ENCODE assay signal across 28 cellular contexts in the genomic region with DNA sequence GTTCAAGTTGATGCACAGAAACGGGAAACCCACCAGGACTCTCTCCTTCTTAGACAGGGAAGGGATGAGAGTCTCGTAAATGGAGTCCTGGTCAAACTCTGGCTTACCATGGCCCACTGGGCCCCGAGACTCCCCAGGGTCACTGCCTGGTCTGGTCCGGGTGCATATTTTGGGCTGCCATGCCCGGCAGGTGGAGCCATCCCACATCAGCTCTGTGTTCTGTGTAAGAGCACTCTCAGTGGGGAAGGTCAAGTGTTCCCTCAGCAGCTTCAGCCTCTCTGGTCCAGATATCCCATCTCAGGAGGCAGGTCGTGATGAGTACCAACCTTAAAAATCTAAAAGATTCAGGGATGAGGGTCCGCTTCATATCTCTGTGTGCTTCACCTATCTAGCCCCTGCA.
A peak's percentile ranks its signal among the peaks of the same experiment; 100 is the strongest.
DNase-seq lines count a peak whose midpoint lies in the region; ATAC-seq and TF ChIP-seq lines count a peak whose summit lies in the region.
"Had no signal": no experiment of that assay in that cellular context is flagged by ENCODE, and none has a peak within 500 bp of the region (broad histone marks: within the 10 kb centered on the region; RNA-seq: fewer than 3 reads in every experiment).

No MANE protein-coding gene starts in this region.

- H3K27me3 ChIP-seq in H9 (ENCODE audit: insufficient read depth, low read length) (no peaks in the 10 kb centered on the region), A673 (replicated peaks; ENCODE audit: insufficient read depth, low read depth, low read length, poor library complexity) (no peaks in the 10 kb centered on the region), uterus (no peaks in the 10 kb centered on the region)
- H3K27me3 ChIP-seq: BLaER1 treated with 17β-estradiol and CSF1 and Interleukin-3, amounts not matched to agents 10 nM and 100 nM; ovary had no signal

- peaks cover under 1% of the 10 kb centered on the region for H3K23me2 ChIP-seq in H9 (ENCODE audit: insufficient read length, low read depth, low read length, poor library complexity, severe bottlenecking)

- POLR2A ChIA-PET in OCI-LY7 (lab: Charles Lee) (no interaction called here), A673 (lab: Charles Lee; ENCODE audit: low non-redundant PET) (no interaction called here)

- CTCF ChIA-PET in Calu3 (lab: Charles Lee) = interaction anchor here (0.6 kb wide), 2 partner anchors 9 kb away, joined by 4 read pairs; no protein-coding TSS in a partner anchor
- CTCF ChIA-PET in OCI-LY7 (lab: Charles Lee; ENCODE audit: unreplicated experiment) = no interaction called here
- CTCF ChIA-PET in A673 (lab: Charles Lee) = no interaction called here

- H2BK15ac ChIP-seq in H9 (ENCODE audit: low read depth, low read length) = no peak overlapping the region

- H3T11ph ChIP-seq in H9 (ENCODE audit: low read length) = no peak overlapping the region

- peak; percentile 22 for DNase-seq in Calu3
- no peak for DNase-seq in H9
- DNase-seq in OCI-LY7 (ENCODE audit: low spot score) = no peak
- DNase-seq in left lobe of liver (ENCODE audit: low spot score) = no peak
- no peak for DNase-seq in A673 (ENCODE audit: low spot score)
- DNase-seq in mesenteric fat pad (ENCODE audit: low spot score) = no peak
- DNase-seq in uterus = no peak
- DNase-seq: activated CD4-positive, alpha-beta T cell treated with anti-CD3 and anti-CD28 coated beads for 1 hour; activated CD8-positive, alpha-beta T cell treated with anti-CD3 and anti-CD28 coated beads for 36 hours; activated T-cell treated with anti-CD3 and anti-CD28 coated beads for 4 hours; effector CD4-positive, alpha-beta T cell; erythroblast; head of caudate nucleus; NCI-H2029; NCI-H2227 treated with DMSO at 0.1 percent for 48 hours; NCI-H69; nephron progenitor cell; ovary; retina; SK-N-SH; small intestine; stimulated activated CD8-positive, alpha-beta memory T cell treated with anti-CD3 and anti-CD28 coated beads, Interleukin-4, amount 100 ng/mL, for 48 hours; stimulated activated naive CD8-positive, alpha-beta T cell treated with anti-CD3 and anti-CD28 coated beads, Interleukin-15, amount 100 ng/mL, for 72 hours; T-helper 17 cell had no signal

- TF ChIP-seq CTCF in Calu3 (IDR thresholded peaks at IDR 0.05; ENCODE audit: unreplicated experiment) (no peak), H9 (conservative IDR thresholded peaks at IDR 0.05) (peak; percentile 40; the same call in 2 of the 3 replicates), OCI-LY7 (conservative IDR thresholded peaks at IDR 0.05; ENCODE audit: low read length) (peak; percentile 48), A673 (conservative IDR thresholded peaks at IDR 0.05; ENCODE audit: low read depth, low read length) (no peak), uterus (IDR thresholded peaks at IDR 0.05) (no peak)

- no peak overlapping the region for H3K9ac ChIP-seq in H9 (ENCODE audit: extremely low read depth, insufficient read length, low read length)
- H3K9ac ChIP-seq: BLaER1 treated with 17β-estradiol and CSF1 and Interleukin-3, amounts not matched to agents 10 nM and 100 nM; SK-N-SH had no signal

- H3K9me2 ChIP-seq in OCI-LY7 (ENCODE audit: insufficient read depth, low read length) = no peaks in the 10 kb centered on the region
- H3K9me2 ChIP-seq: SK-N-SH had no signal

- H3K4me3 ChIP-seq in OCI-LY7 (ENCODE audit: low read depth, low read length, poor library complexity, severe bottlenecking) (no peak overlapping the region), A673 (ENCODE audit: low read depth, low read length, poor library complexity, severe bottlenecking) (no peak overlapping the region), uterus (no peak overlapping the region)
- H3K4me3 ChIP-seq: BLaER1 treated with 17β-estradiol and CSF1 and Interleukin-3, amounts not matched to agents 10 nM and 100 nM; lung; ovary had no signal

- H2BK5ac ChIP-seq in H9 (ENCODE audit: insufficient read length, low read length) = no peak overlapping the region

- BruUV-seq in Calu3 (replicated peaks; lab: Mats Ljungman, UMichigan) (no TSS peak), OCI-LY7 (replicated peaks; lab: Mats Ljungman, UMichigan) (no TSS peak), A673 (replicated peaks; lab: Mats Ljungman, UMichigan) (no TSS peak)

- H3K18ac ChIP-seq in H9 (ENCODE audit: insufficient read length, low read depth, low read length) = no peak overlapping the region

- H3K27me3 Mint-ChIP-seq in Calu3 (ENCODE audit: unreplicated experiment) (peaks cover 72% of the 10 kb centered on the region), H9 (ENCODE audit: low read depth) (peaks cover 4% of the 10 kb centered on the region)

- H3K27ac Mint-ChIP-seq in Calu3 (ENCODE audit: unreplicated experiment) (no peak overlapping the region), H9 (no peak overlapping the region)
- H3K27ac Mint-ChIP-seq: activated CD8-positive, alpha-beta T cell treated with anti-CD3 and anti-CD28 coated beads for 36 hours; activated naive CD4-positive, alpha-beta T cell treated with anti-CD3 and anti-CD28 coated beads, Interleukin-2, amount 50 U/mL, for 72 hours; nephron progenitor cell; stimulated activated naive CD8-positive, alpha-beta T cell treated with anti-CD3 and anti-CD28 coated beads, Interleukin-15, amount 100 ng/mL, for 72 hours; T-helper 17 cell had no signal

- no CpG with 5 or more reads among the region's 7 CpGs for WGBS in H9 (ENCODE audit: extremely low coverage, insufficient read length, low lambda C conversion rate)

- no peak overlapping the region for H4K91ac ChIP-seq in H9 (ENCODE audit: insufficient read length, low read depth, low read length)

- no peak overlapping the region for H3K4ac ChIP-seq in H9 (ENCODE audit: low read depth, low read length)

- TF ChIP-seq POLR2A in uterus (IDR thresholded peaks at IDR 0.05) = no peak

- H3K79me1 ChIP-seq in H9 (ENCODE audit: insufficient read depth, low read depth, low read length, poor library complexity, severe bottlenecking) = no peaks in the 10 kb centered on the region

- H3K27ac ChIP-seq in H9 (ENCODE audit: insufficient read length, low read depth, low read length) (no peak overlapping the region), OCI-LY7 (ENCODE audit: low read depth, low read length, poor library complexity, severe bottlenecking) (no peak overlapping the region), A673 (ENCODE audit: low read depth, low read length, poor library complexity, severe bottlenecking) (no peak overlapping the region), uterus (no peak overlapping the region)
- H3K27ac ChIP-seq: BLaER1 treated with 17β-estradiol and CSF1 and Interleukin-3, amounts not matched to agents 10 nM and 100 nM; ovary had no signal

- no peaks in the 10 kb centered on the region for H3K36me3 ChIP-seq in OCI-LY7 (ENCODE audit: insufficient read depth, low read length)
- no peaks in the 10 kb centered on the region for H3K36me3 ChIP-seq in A673 (ENCODE audit: insufficient read depth, low read length, poor library complexity, severe bottlenecking)
- no peaks in the 10 kb centered on the region for H3K36me3 ChIP-seq in uterus
- H3K36me3 ChIP-seq: BLaER1 treated with 17β-estradiol and CSF1 and Interleukin-3, amounts not matched to agents 10 nM and 100 nM; ovary had no signal

- H3K4me1 ChIP-seq in H9 (ENCODE audit: insufficient read depth, low read length) (0 out of 2 replicates have a peak, but pooled peaks cover 2% of the 10 kb centered on the region), OCI-LY7 (ENCODE audit: insufficient read depth, low read length, poor library complexity, severe bottlenecking) (no peaks in the 10 kb centered on the region), A673 (ENCODE audit: insufficient read depth, low read length, poor library complexity, severe bottlenecking) (peaks cover 50% of the 10 kb centered on the region), uterus (no peaks in the 10 kb centered on the region)

- H3K9me3 Mint-ChIP-seq in Calu3 (ENCODE audit: low read depth, unreplicated experiment) (no peaks in the 10 kb centered on the region), H9 (no peaks in the 10 kb centered on the region; a peak in 1 of 5 replicates)
- H3K9me3 Mint-ChIP-seq: activated CD8-positive, alpha-beta T cell treated with anti-CD3 and anti-CD28 coated beads for 36 hours; activated naive CD4-positive, alpha-beta T cell treated with anti-CD3 and anti-CD28 coated beads, Interleukin-2, amount 50 U/mL, for 72 hours; nephron progenitor cell; stimulated activated naive CD8-positive, alpha-beta T cell treated with anti-CD3 and anti-CD28 coated beads, Interleukin-15, amount 100 ng/mL, for 72 hours had no signal

- no peak overlapping the region for H4K5ac ChIP-seq in H9 (ENCODE audit: insufficient read length, low read depth, low read length)

- H4K20me1 ChIP-seq in H9 (ENCODE audit: control insufficient read depth, insufficient read depth, insufficient read length) (no peaks in the 10 kb centered on the region), OCI-LY7 (ENCODE audit: insufficient read depth, low read length) (no peaks in the 10 kb centered on the region)
- H4K20me1 ChIP-seq: BLaER1 treated with 17β-estradiol and CSF1 and Interleukin-3, amounts not matched to agents 10 nM and 100 nM had no signal

- H2BK20ac ChIP-seq in H9 (ENCODE audit: low read depth, low read length, poor library complexity, severe bottlenecking) = no peak overlapping the region

- H3K23ac ChIP-seq in H9 (ENCODE audit: insufficient read length, low read depth, low read length) = no peak overlapping the region

- H4K8ac ChIP-seq in H9 (replicated peaks; ENCODE audit: insufficient read length, low read depth, low read length) = no peak overlapping the region

- H2AFZ ChIP-seq in H9 (ENCODE audit: low read length) (no peak overlapping the region), OCI-LY7 (ENCODE audit: low read length) (no peak overlapping the region)

- H3K4me3 Mint-ChIP-seq in Calu3 (ENCODE audit: low read depth, unreplicated experiment) (no peak overlapping the region), H9 (no peak overlapping the region)
- H3K4me3 Mint-ChIP-seq: activated CD8-positive, alpha-beta T cell treated with anti-CD3 and anti-CD28 coated beads for 36 hours; nephron progenitor cell; stimulated activated naive CD8-positive, alpha-beta T cell treated with anti-CD3 and anti-CD28 coated beads, Interleukin-15, amount 100 ng/mL, for 72 hours; T-helper 17 cell had no signal

- H2AK5ac ChIP-seq in H9 (ENCODE audit: insufficient read length, low read length) = no peak overlapping the region

- intact Hi-C loops in Calu3 (cut with micrococcal nuclease; ENCODE audit: unreplicated experiment) (loop anchor here (10.0 kb wide), 1 partner anchor 1894 kb away; no protein-coding TSS in a partner anchor), OCI-LY7 (cut with micrococcal nuclease; ENCODE audit: unreplicated experiment) (no loop called here), A673 (cut with micrococcal nuclease; ENCODE audit: unreplicated experiment) (no loop called here), uterus (cut with DNase I; ENCODE audit: low total_unique reads) (no loop called here)

- no peaks in the 10 kb centered on the region for H3K9me3 ChIP-seq in H9 (ENCODE audit: control insufficient read depth, low read depth, low read length)
- no peaks in the 10 kb centered on the region for H3K9me3 ChIP-seq in OCI-LY7 (ENCODE audit: low read length)
- no peaks in the 10 kb centered on the region for H3K9me3 ChIP-seq in A673 (ENCODE audit: low read depth, low read length, poor library complexity, severe bottlenecking)
- H3K9me3 ChIP-seq in uterus = no peaks in the 10 kb centered on the region
- H3K9me3 ChIP-seq: ovary, SK-N-SH had no signal

- H3K56ac ChIP-seq in H9 (ENCODE audit: insufficient read length, low read depth, low read length) = no peak overlapping the region

- H3K4me1 Mint-ChIP-seq in Calu3 (ENCODE audit: low read depth, unreplicated experiment) (no peaks in the 10 kb centered on the region), H9 (peaks cover 11 to 13% of the 10 kb centered on the region in 2 experiments)
- H3K4me1 Mint-ChIP-seq: T-helper 17 cell had no signal

- H3K4me2 ChIP-seq in H9 (ENCODE audit: insufficient read depth, insufficient read length, low read length) (no peak overlapping the region), OCI-LY7 (ENCODE audit: low read length) (no peak overlapping the region)
- H3K4me2 ChIP-seq: BLaER1 treated with 17β-estradiol and CSF1 and Interleukin-3, amounts not matched to agents 10 nM and 100 nM; SK-N-SH had no signal

- H3K79me2 ChIP-seq in H9 (ENCODE audit: insufficient read depth, low read length) (no peaks in the 10 kb centered on the region), OCI-LY7 (ENCODE audit: insufficient read depth, low read depth, low read length) (no peaks in the 10 kb centered on the region)

- ATAC-seq in left lobe of liver = peak; percentile 26
- ATAC-seq: activated CD8-positive, alpha-beta T cell treated with anti-CD3 and anti-CD28 coated beads for 36 hours; activated naive CD4-positive, alpha-beta T cell treated with anti-CD3 and anti-CD28 coated beads, Interleukin-2, amount 50 U/mL, for 72 hours; HCT116; stimulated activated naive CD8-positive, alpha-beta T cell treated with anti-CD3 and anti-CD28 coated beads, Interleukin-15, amount 100 ng/mL, for 72 hours; T-helper 17 cell had no signal

- H2BK12ac ChIP-seq in H9 (ENCODE audit: insufficient read length, low read depth, low read length) = no peak overlapping the region

- H2BK120ac ChIP-seq in H9 (ENCODE audit: low read depth, low read length, poor library complexity, severe bottlenecking) = no peak overlapping the region

- no peak overlapping the region for H3K14ac ChIP-seq in H9 (ENCODE audit: insufficient read depth, low read length)

- H3K36me3 Mint-ChIP-seq in Calu3 (ENCODE audit: insufficient read depth, unreplicated experiment) (no peaks in the 10 kb centered on the region), H9 (ENCODE audit: insufficient read depth in 1 of 3, low read depth in 3 of 3) (no peaks in the 10 kb centered on the region)
- H3K36me3 Mint-ChIP-seq: activated naive CD4-positive, alpha-beta T cell treated with anti-CD3 and anti-CD28 coated beads, Interleukin-2, amount 50 U/mL, for 72 hours had no signal

Comparison
In these comparisons a context has a peak if more than half of its experiments do, and no peak if none do; other contexts are left out.
1. CTCF ChIP-seq: peak in H9 (single experiment) and OCI-LY7 (single experiment); none in Calu3 (single experiment), A673 (single experiment) and uterus (0 of 4).